Comparison of ENCODE assay signal across 9 cellular contexts in the genomic region with DNA sequence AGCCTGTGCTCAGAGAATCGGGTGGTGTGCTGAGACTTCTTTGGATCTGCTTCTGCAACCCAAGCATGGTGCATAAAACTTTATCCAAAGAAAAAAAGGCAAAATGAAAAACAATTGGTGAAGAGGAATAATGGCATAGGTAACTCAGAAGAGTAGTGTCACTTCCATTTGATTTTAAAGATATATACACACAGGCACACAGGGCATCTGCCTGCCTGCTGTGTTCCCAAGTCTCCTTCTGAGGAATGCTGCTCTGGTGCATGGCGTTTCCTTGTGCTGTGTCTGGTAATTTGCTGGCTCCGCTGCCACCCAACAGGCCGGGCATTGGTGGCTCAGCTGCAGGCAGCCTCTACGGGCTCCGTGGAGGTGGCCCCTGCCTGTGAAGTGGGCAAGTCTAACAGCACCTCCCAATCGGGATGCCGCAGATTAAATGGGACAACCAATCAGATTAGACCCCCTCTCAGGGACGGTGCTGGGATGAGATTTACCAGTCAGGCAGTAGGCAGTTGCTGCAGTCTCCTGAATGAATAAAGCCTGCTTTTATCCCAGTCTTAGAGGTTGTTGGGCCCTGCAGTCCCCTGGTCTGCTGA.
DNase-seq lines count a peak whose midpoint lies in the region; ATAC-seq and TF ChIP-seq lines count a peak whose summit lies in the region.
"Had no signal": no experiment of that assay in that cellular context is flagged by ENCODE, and none has a peak within 500 bp of the region (broad histone marks: within the 10 kb centered on the region; RNA-seq: fewer than 3 reads in every experiment).

No MANE protein-coding gene starts in this region.

- H3K27ac ChIP-seq in MM.1S (ENCODE audit: low read length) (no peak overlapping the region), subcutaneous abdominal adipose tissue (ENCODE audit: low read depth, low read length) (no peak overlapping the region)
- H3K27ac ChIP-seq: ascending aorta, HL-60 had no signal

- H3K36me3 ChIP-seq in MM.1S (replicated peaks; ENCODE audit: insufficient read depth, low read length) (no peaks in the 10 kb centered on the region), subcutaneous abdominal adipose tissue (ENCODE audit: control insufficient read depth in 5 of 5, insufficient read depth in 5 of 5, low read length in 5 of 5) (no peaks in the 10 kb centered on the region)
- H3K36me3 ChIP-seq: ascending aorta had no signal

- DNase-seq in MM.1S: no peak
- DNase-seq in head of caudate nucleus: peak; percentile 6 to 73 (median 49)
- DNase-seq in NCI-H524 treated with DMSO at 0.1 percent for 48 hours (lab: John Stamatoyannopoulos, UW): no peak
- no peak for DNase-seq in NCI-H1436 treated with DMSO at 0.1 percent for 48 hours (lab: John Stamatoyannopoulos, UW)
- DNase-seq in NCI-H2171 treated with DMSO at 0.1 percent for 48 hours (lab: John Stamatoyannopoulos, UW): no peak

- no peaks in the 10 kb centered on the region for H3K4me1 ChIP-seq in MM.1S (ENCODE audit: low read length)
- peaks cover 0 to 8% (median 3%) of the 10 kb centered on the region in 5 donors for H3K4me1 ChIP-seq in subcutaneous abdominal adipose tissue (ENCODE audit: control insufficient read depth in 5 of 5, insufficient read depth in 5 of 5, low read length in 5 of 5)
- H3K4me1 ChIP-seq: ascending aorta had no signal

- peak; percentile 19 for ATAC-seq in GM19452 (IDR thresholded peaks at IDR 0.05; ENCODE audit: unreplicated experiment)

- H3K27me3 ChIP-seq in MM.1S (replicated peaks; ENCODE audit: insufficient read depth, low read length) (no peaks in the 10 kb centered on the region), subcutaneous abdominal adipose tissue (ENCODE audit: control insufficient read depth in 5 of 5, insufficient read depth in 4 of 5, low read length in 5 of 5) (no peaks in the 10 kb centered on the region)
- H3K27me3 ChIP-seq: ascending aorta had no signal

- no peak overlapping the region for H2AFZ ChIP-seq in MM.1S (ENCODE audit: low read length)

- H3F3A ChIP-seq in MM.1S (ENCODE audit: insufficient read depth, low read length): no peaks in the 10 kb centered on the region

- H4K20me1 ChIP-seq in MM.1S (ENCODE audit: insufficient read depth, low read length): no peaks in the 10 kb centered on the region

- H3K9me2 ChIP-seq in MM.1S (replicated peaks; ENCODE audit: insufficient read depth, low read length): no peaks in the 10 kb centered on the region

- H3K9ac ChIP-seq in MM.1S (ENCODE audit: low read length) (no peak overlapping the region), subcutaneous abdominal adipose tissue (ENCODE audit: low read length in 5 of 5) (no peak overlapping the region)

- intact Hi-C loops in head of caudate nucleus (cut with DNase I): loop anchor here (10.0 kb wide), 1 partner anchor 937 kb away; no protein-coding TSS in a partner anchor

- no peaks in the 10 kb centered on the region for H3K79me2 ChIP-seq in MM.1S (ENCODE audit: low read length)

- no peak for TF ChIP-seq CTCF in MM.1S (IDR thresholded peaks at IDR 0.05; ENCODE audit: low read length)

- H3K4me3 ChIP-seq in MM.1S (ENCODE audit: low read length) (no peak overlapping the region), subcutaneous abdominal adipose tissue (ENCODE audit: low read depth in 1 of 5, low read length in 5 of 5) (peak overlapping the region in 3 of 5 donors; percentile 12 to 52 (median 46))
- H3K4me3 ChIP-seq: ascending aorta had no signal

- no peaks in the 10 kb centered on the region for H3K9me3 ChIP-seq in MM.1S (replicated peaks; ENCODE audit: insufficient read depth, low read length)
- no peaks in the 10 kb centered on the region for H3K9me3 ChIP-seq in subcutaneous abdominal adipose tissue (ENCODE audit: control insufficient read depth in 5 of 5, low read length in 5 of 5)
- H3K9me3 ChIP-seq: ascending aorta had no signal

- H3K4me2 ChIP-seq in MM.1S (ENCODE audit: low read depth, low read length): peak overlapping the region; percentile 33; the same call in 1 of the 2 replicates

Comparison
In these comparisons a context has a peak if more than half of its experiments do, and no peak if none do; other contexts are left out.
1. DNase-seq: peak in head of caudate nucleus (42 of 42); none in MM.1S (single experiment), NCI-H524 treated with DMSO at 0.1 percent for 48 hours (single experiment), NCI-H1436 treated with DMSO at 0.1 percent for 48 hours (single experiment) and NCI-H2171 treated with DMSO at 0.1 percent for 48 hours (single experiment).